8 cellular contexts compared by ENCODE assay signal in genomic region chr16:2979669-2980226, GRCh38. TPM values are rescaled to one million over a fixed set of nuclear protein-coding genes. Genes with fewer than 3 reads are reported as not detected.
DNase-seq lines count a peak whose midpoint lies in the region; ATAC-seq and TF ChIP-seq lines count a peak whose summit lies in the region.

No MANE protein-coding gene starts in this region.

- peaks cover 0 to 2% of the 10 kb centered on the region in 2 donors for H3K36me3 ChIP-seq in duodenal mucosa (ENCODE audit: control insufficient read depth in 1 of 2, insufficient read depth in 2 of 2, low read length in 2 of 2)

- H3K27ac Mint-ChIP-seq in neural crest cell (ENCODE audit: unreplicated experiment), result peak overlapping the region; percentile 71

- no peak overlapping the region for H3K27ac ChIP-seq in duodenal mucosa (ENCODE audit: low read depth, low read length)

- H3K36me3 Mint-ChIP-seq in neural crest cell (ENCODE audit: low read depth), result no peaks in the 10 kb centered on the region

- H3K4me1 Mint-ChIP-seq in neural crest cell, result peaks cover 23% of the 10 kb centered on the region

- peak; percentile 8 for ATAC-seq in GM18907 (IDR thresholded peaks at IDR 0.05; ENCODE audit: unreplicated experiment)
- no peak for ATAC-seq in GM19023 (IDR thresholded peaks at IDR 0.05; ENCODE audit: unreplicated experiment)

- H3K27me3 ChIP-seq in duodenal mucosa (ENCODE audit: control insufficient read depth in 1 of 2, insufficient read depth in 2 of 2, low read length in 2 of 2), result no peaks in the 10 kb centered on the region

- DNase-seq in AG04449 (ENCODE audit: low read depth, low spot score) (no peak), NCI-H69 (lab: John Stamatoyannopoulos, UW) (peak; percentile 67), neural crest cell (ENCODE audit: low read depth, low spot score) (no peak), GOT3 (lab: John Stamatoyannopoulos, UW) (no peak), NCI-H2029 treated with DMSO at 0.1 percent for 48 hours (lab: John Stamatoyannopoulos, UW) (no peak)

- H3K4me3 ChIP-seq in AG04449 (ENCODE audit: low read depth, low read length), result peak overlapping the region; percentile 86
- peak overlapping the region; percentile 83 to 93 for H3K4me3 ChIP-seq in duodenal mucosa (ENCODE audit: low read depth in 1 of 2, low read length in 2 of 2)

- TF ChIP-seq CTCF in AG04449 (IDR thresholded peaks at IDR 0.05; ENCODE audit: insufficient read depth, low read length, missing control alignments) (no peak), neural crest cell (conservative IDR thresholded peaks at IDR 0.05) (no peak)

- H3K27me3 Mint-ChIP-seq in neural crest cell (ENCODE audit: low read depth), result peaks cover 15% of the 10 kb centered on the region

- peaks cover 4 to 12% of the 10 kb centered on the region in 2 donors for H3K4me1 ChIP-seq in duodenal mucosa (ENCODE audit: control insufficient read depth in 1 of 2, insufficient read depth in 2 of 2, low read length in 2 of 2)

- H3K4me3 Mint-ChIP-seq in neural crest cell, result peak overlapping the region; percentile 88

- POLR2A ChIA-PET in AG04449 (lab: Yijun Ruan, JAX), result no interaction called here

- no peaks in the 10 kb centered on the region for H3K9me3 ChIP-seq in duodenal mucosa (ENCODE audit: control insufficient read depth in 1 of 2, low read length in 2 of 2)

- CTCF ChIA-PET in AG04449 (lab: Yijun Ruan, JAX), result interaction anchor here (1.0 to 2.3 kb wide), 2 partner anchors 8 to 18 kb away, joined by 3 to 10 read pairs; no protein-coding TSS in a partner anchor

- H3K9me3 Mint-ChIP-seq in neural crest cell, result no peaks in the 10 kb centered on the region

- H3K9ac ChIP-seq in duodenal mucosa (ENCODE audit: low read depth in 1 of 2, low read length in 2 of 2), result peak overlapping the region in 1 of 2 donors; percentile 19

RNA-seq across cellular contexts. Expression of gene PKMYT1, which starts 0.5 kb away (rescaled TPM):
- total RNA-seq in neural crest cell, result 80.1 and 82.2 TPM in 2 replicates

RNA-seq across cellular contexts. Expression of gene PAQR4, which starts 10.6 kb away (rescaled TPM):
- total RNA-seq in neural crest cell, result 53.3 and 53.4 TPM in 2 replicates

RNA-seq across cellular contexts. Expression of gene KREMEN2, which starts 15.7 kb away (rescaled TPM):
- 1.0 TPM in 2 replicates for total RNA-seq in neural crest cell

RNA-seq across cellular contexts. Expression of gene CLDN9, which starts 33.0 kb away (rescaled TPM):
- not detected in 2 replicates for total RNA-seq in neural crest cell

RNA-seq across cellular contexts. Expression of gene CLDN6, which starts 38.2 kb away (rescaled TPM):
- total RNA-seq in neural crest cell, result 0.47 and 0.55 TPM in 2 replicates
